In genomic region chr12:50556796-50557195, GRCh38 we compare ENCODE assay signal across 8 cellular contexts. TPM values are rescaled to one million over a fixed set of nuclear protein-coding genes. Genes with fewer than 3 reads are reported as not detected.
DNase-seq lines count a peak whose midpoint lies in the region; ATAC-seq and TF ChIP-seq lines count a peak whose summit lies in the region.
"Not testable (repeated sequence)": the region's sequence is repeated elsewhere in the genome, so short reads cannot be mapped to it uniquely, and the experiment has no call there.

No MANE protein-coding gene starts in this region.

- not testable (repeated sequence) for H3K4me3 ChIP-seq in SJSA1; astrocyte of the spinal cord (ENCODE audit: low read depth, low read length); epithelial cell of proximal tubule (ENCODE audit: low read depth, low read length)

- peak overlapping the region; percentile 33 for H3K27ac Mint-ChIP-seq in Calu3 (ENCODE audit: unreplicated experiment)
- H3K27ac Mint-ChIP-seq in activated T-cell treated with anti-CD3 and anti-CD28 coated beads, Interleukin-2, amount 50 U/mL, for 72 hours = peak overlapping the region; percentile 72
- H3K27ac Mint-ChIP-seq in stimulated activated naive CD8-positive, alpha-beta T cell treated with anti-CD3 and anti-CD28 coated beads, Interleukin-15, Interleukin-2, amounts not matched to agents 100 ng/mL and 50 ng/mL, for 24 hours = peak overlapping the region; percentile 87

- H3K27me3 Mint-ChIP-seq in Calu3 (ENCODE audit: unreplicated experiment); activated T-cell treated with anti-CD3 and anti-CD28 coated beads, Interleukin-2, amount 50 U/mL, for 72 hours (ENCODE audit: low read depth); stimulated activated naive CD8-positive, alpha-beta T cell treated with anti-CD3 and anti-CD28 coated beads, Interleukin-15, Interleukin-2, amounts not matched to agents 100 ng/mL and 50 ng/mL, for 24 hours: not testable (repeated sequence)

- H3K27ac ChIP-seq in SJSA1 = peak overlapping the region; percentile 64

- not testable (repeated sequence) for TF ChIP-seq CTCF in Calu3 (IDR thresholded peaks at IDR 0.05; ENCODE audit: unreplicated experiment); astrocyte of the spinal cord (IDR thresholded peaks at IDR 0.05; ENCODE audit: low read depth, low read length); epithelial cell of proximal tubule (conservative IDR thresholded peaks at IDR 0.05; ENCODE audit: low read depth, low read length); omental fat pad (IDR thresholded peaks at IDR 0.05)

- CTCF ChIA-PET in Calu3 (lab: Charles Lee) = interaction anchor here (0.9 to 1.3 kb wide), 2 partner anchors 48 to 50 kb away, joined by 3 read pairs; no protein-coding TSS in a partner anchor

- not testable (repeated sequence) for H3K9me3 ChIP-seq in SJSA1 (replicated peaks)

- H3K4me3 Mint-ChIP-seq in Calu3 (ENCODE audit: low read depth, unreplicated experiment); stimulated activated naive CD8-positive, alpha-beta T cell treated with anti-CD3 and anti-CD28 coated beads, Interleukin-15, Interleukin-2, amounts not matched to agents 100 ng/mL and 50 ng/mL, for 24 hours: not testable (repeated sequence)
- peak overlapping the region; percentile 28 to 46 for H3K4me3 Mint-ChIP-seq in activated T-cell treated with anti-CD3 and anti-CD28 coated beads, Interleukin-2, amount 50 U/mL, for 72 hours

- H3K9me3 Mint-ChIP-seq in Calu3 (ENCODE audit: low read depth, unreplicated experiment); activated T-cell treated with anti-CD3 and anti-CD28 coated beads, Interleukin-2, amount 50 U/mL, for 72 hours; stimulated activated naive CD8-positive, alpha-beta T cell treated with anti-CD3 and anti-CD28 coated beads, Interleukin-15, Interleukin-2, amounts not matched to agents 100 ng/mL and 50 ng/mL, for 24 hours: not testable (repeated sequence)

- peaks cover 26% of the 10 kb centered on the region for H3K4me1 ChIP-seq in SJSA1 (replicated peaks)

- ATAC-seq in activated T-cell treated with anti-CD3 and anti-CD28 coated beads, Interleukin-2, amount 50 U/mL, for 72 hours (replicated peaks in 1 of 2) = not testable (repeated sequence)
- peak; percentile 37 for ATAC-seq in omental fat pad (ENCODE audit: low FRiP score)

- not testable (repeated sequence) for H3K36me3 ChIP-seq in SJSA1

- not testable (repeated sequence) for H3K27me3 ChIP-seq in SJSA1 (replicated peaks)

- intact Hi-C loops in Calu3 (cut with micrococcal nuclease; ENCODE audit: unreplicated experiment) = loop anchor here (1.0 kb wide), 1 partner anchor 7 kb away; no protein-coding TSS in a partner anchor

- not testable (repeated sequence) for BruUV-seq in Calu3 (replicated peaks; lab: Mats Ljungman, UMichigan)

- in situ Hi-C loops in astrocyte of the spinal cord (cut with HindIII; ENCODE audit: low sequenced_read_pairs) = not testable (repeated sequence)

- not testable (repeated sequence) for H3K36me3 Mint-ChIP-seq in Calu3 (ENCODE audit: insufficient read depth, unreplicated experiment); activated T-cell treated with anti-CD3 and anti-CD28 coated beads, Interleukin-2, amount 50 U/mL, for 72 hours (ENCODE audit: insufficient read depth in 2 of 2)
- peaks cover 41% of the 10 kb centered on the region for H3K36me3 Mint-ChIP-seq in stimulated activated naive CD8-positive, alpha-beta T cell treated with anti-CD3 and anti-CD28 coated beads, Interleukin-15, Interleukin-2, amounts not matched to agents 100 ng/mL and 50 ng/mL, for 24 hours (ENCODE audit: low read depth)

- H3K4me1 Mint-ChIP-seq in Calu3 (ENCODE audit: low read depth, unreplicated experiment) = peaks cover 41% of the 10 kb centered on the region
- H3K4me1 Mint-ChIP-seq in activated T-cell treated with anti-CD3 and anti-CD28 coated beads, Interleukin-2, amount 50 U/mL, for 72 hours (ENCODE audit: low read depth) = peaks cover 74% of the 10 kb centered on the region
- peaks cover 72% of the 10 kb centered on the region for H3K4me1 Mint-ChIP-seq in stimulated activated naive CD8-positive, alpha-beta T cell treated with anti-CD3 and anti-CD28 coated beads, Interleukin-15, Interleukin-2, amounts not matched to agents 100 ng/mL and 50 ng/mL, for 24 hours (ENCODE audit: low read depth)

- DNase-seq in Calu3 (peak; percentile 64), LHCN-M2 (ENCODE audit: low read depth) (peak; percentile 67), SJSA1 (ENCODE audit: low read depth in 1 of 2, low spot score in 2 of 2) (peak; percentile 58 to 75), astrocyte of the spinal cord (ENCODE audit: low read depth, low spot score) (peak; percentile 55), epithelial cell of proximal tubule (ENCODE audit: low read depth) (peak; percentile 67)
- DNase-seq in activated T-cell treated with anti-CD3 and anti-CD28 coated beads, Interleukin-2, amount 50 U/mL, for 72 hours = peak; percentile 20 to 47
- DNase-seq in omental fat pad (ENCODE audit: low spot score) = not testable (repeated sequence)

RNA-seq across cellular contexts. Expression of gene DIP2B, which starts 52.0 kb away (rescaled TPM):
- total RNA-seq in Calu3 (2022) (22.8 and 24.5 TPM in 2 replicates), LHCN-M2 (2014; rRNA removed) (15.1 and 19.0 TPM in 2 replicates), epithelial cell of proximal tubule (19.5 and 21.6 TPM in 2 replicates), omental fat pad (10 to 100 TPM; 21.1 to 35.2 (median 24.4) TPM)
- polyA plus RNA-seq in LHCN-M2 (2012) = 4.1 TPM
- total RNA-seq in SJSA1 (2014; rRNA removed; shearing (Covaris generic)) = 23.3 and 32.1 TPM in 2 replicates
- 10 to 100 TPM; 25.4 to 28.1 TPM for total RNA-seq in activated T-cell treated with anti-CD3 and anti-CD28 coated beads, Interleukin-2, amount 50 U/mL, for 72 hours

Comparison
In these comparisons a context has a peak if more than half of its experiments do, and no peak if none do; other contexts are left out.
1. H3K27ac Mint-ChIP-seq: peak in every context shown above with its lines; median percentile 87 in stimulated activated naive CD8-positive, alpha-beta T cell treated with anti-CD3 and anti-CD28 coated beads, Interleukin-15, Interleukin-2, amounts not matched to agents 100 ng/mL and 50 ng/mL, for 24 hours; 72 in activated T-cell treated with anti-CD3 and anti-CD28 coated beads, Interleukin-2, amount 50 U/mL, for 72 hours; 33 in Calu3.